Comparison of ENCODE assay signal across 1 cellular context in genomic region chr17:63578769-63579111, GRCh38.
TF ChIP-seq lines count a peak whose summit lies in the region.

No MANE protein-coding gene starts in this region.

TF ChIP-seq in GM23338, 12 proteins besides CTCF, POLR2A, EP300 and RAD21 (continued from another document):
- TF ChIP-seq ZNF462 (CRISPR knock-in tag; IDR thresholded peaks at IDR 0.05) (no peak), ZNF331 (CRISPR knock-in tag; IDR thresholded peaks at IDR 0.05; ENCODE audit: low read depth) (no peak), ETS1 (IDR thresholded peaks at IDR 0.05) (no peak), JUNB (IDR thresholded peaks at IDR 0.05; ENCODE audit: unreplicated experiment) (no peak), ZNF114 (CRISPR knock-in tag; IDR thresholded peaks at IDR 0.05) (no peak), STAT1 (IDR thresholded peaks at IDR 0.05; ENCODE audit: unreplicated experiment) (no peak), NANOG (IDR thresholded peaks at IDR 0.05; ENCODE audit: borderline replicate concordance) (no peak), REST (IDR thresholded peaks at IDR 0.05; ENCODE audit: unreplicated experiment) (no peak)
